ENCODE assay signal across 16 cellular contexts in genomic region chr12:105325117-105325516, GRCh38. TPM values are rescaled to one million over a fixed set of nuclear protein-coding genes. Genes with fewer than 3 reads are reported as not detected.
A peak's percentile ranks its signal among the peaks of the same experiment; 100 is the strongest.
DNase-seq lines count a peak whose midpoint lies in the region; ATAC-seq and TF ChIP-seq lines count a peak whose summit lies in the region.
"Had no signal": no experiment of that assay in that cellular context is flagged by ENCODE, and none has a peak within 500 bp of the region (broad histone marks: within the 10 kb centered on the region; RNA-seq: fewer than 3 reads in every experiment).

No MANE protein-coding gene starts in this region.

- peak overlapping the region; percentile 41; the same call in 1 of the 2 replicates for H3K4me3 ChIP-seq in GM08714 (ENCODE audit: low read length)
- H3K4me3 ChIP-seq in mesenchymal stem cell (ENCODE audit: insufficient read depth in 1 of 2, low read depth in 1 of 2, low read length in 2 of 2): no peak overlapping the region
- no peak overlapping the region for H3K4me3 ChIP-seq in dorsolateral prefrontal cortex
- H3K4me3 ChIP-seq: GM23338 had no signal

- no peak overlapping the region for H2BK5ac ChIP-seq in mesenchymal stem cell (ENCODE audit: low read depth, low read length, poor library complexity, severe bottlenecking)

- H3K9me3 ChIP-seq in mesenchymal stem cell (ENCODE audit: control insufficient read depth, low read length): no peaks in the 10 kb centered on the region

- no peak overlapping the region for H2BK12ac ChIP-seq in mesenchymal stem cell (ENCODE audit: low read length in 2 of 2)

- peaks cover 22% of the 10 kb centered on the region for H3K4me1 ChIP-seq in mesenchymal stem cell (ENCODE audit: control insufficient read depth, insufficient read depth, low read depth, low read length)

- no peak overlapping the region for H2BK120ac ChIP-seq in mesenchymal stem cell (ENCODE audit: low read depth, low read length)

- WGBS in mesenchymal stem cell: 94% methylated on average over 2 of the region's 2 CpGs

- peaks cover 72% of the 10 kb centered on the region for H3K4me1 Mint-ChIP-seq in activated CD4-positive, alpha-beta T cell treated with anti-CD3 and anti-CD28 coated beads, Interleukin-2, amount 10 ng/mL, durations not matched to agents 24 days and 14 days
- H3K4me1 Mint-ChIP-seq in WTC11: peaks cover 3% of the 10 kb centered on the region; the same call in 1 of the 2 replicates

- CTCF ChIA-PET in WTC11 (lab: Charles Lee): no interaction called here

- no peak overlapping the region for H3K4ac ChIP-seq in mesenchymal stem cell (ENCODE audit: low read depth in 1 of 2, low read length in 2 of 2)

- no peak overlapping the region for H3K23ac ChIP-seq in mesenchymal stem cell (ENCODE audit: low read length in 2 of 2)

- H3K4me2 ChIP-seq in mesenchymal stem cell (ENCODE audit: low read length, poor library complexity, severe bottlenecking): no peak overlapping the region
- H3K4me2 ChIP-seq: GM23338 had no signal

- no peak overlapping the region for H4K91ac ChIP-seq in mesenchymal stem cell (ENCODE audit: low read length)

- peaks cover 0 to 2% of the 10 kb centered on the region in 2 experiments for H3K36me3 ChIP-seq in mesenchymal stem cell (ENCODE audit: control insufficient read depth in 1 of 2, insufficient read depth in 2 of 2, low read depth in 1 of 2, low read length in 2 of 2)

- peaks cover 9% of the 10 kb centered on the region for H3K79me1 ChIP-seq in mesenchymal stem cell (replicated peaks; ENCODE audit: low read length, poor library complexity, severe bottlenecking)

- peak overlapping the region; percentile 62 for H3K4me3 Mint-ChIP-seq in activated CD4-positive, alpha-beta T cell treated with anti-CD3 and anti-CD28 coated beads, Interleukin-2, amount 10 ng/mL, durations not matched to agents 24 days and 14 days
- no peak overlapping the region for H3K4me3 Mint-ChIP-seq in WTC11
- H3K4me3 Mint-ChIP-seq: GM23338 had no signal

- peak overlapping the region; percentile 11 for H3K27ac ChIP-seq in mesenchymal stem cell (ENCODE audit: low read length, poor library complexity, severe bottlenecking)
- H3K27ac ChIP-seq in dorsolateral prefrontal cortex: no peak overlapping the region
- H3K27ac ChIP-seq: RWPE1 had no signal

- H4K8ac ChIP-seq in mesenchymal stem cell (ENCODE audit: low read length): no peak overlapping the region

- H2AFZ ChIP-seq in mesenchymal stem cell (ENCODE audit: low read depth, low read length): no peak overlapping the region
- H2AFZ ChIP-seq: GM23338 had no signal

- TF ChIP-seq CTCF in WTC11 (IDR thresholded peaks at IDR 0.05) (no peak), dorsolateral prefrontal cortex (IDR thresholded peaks at IDR 0.05 in 54 of 56, conservative IDR thresholded peaks at IDR 0.05 in 2 of 56; ENCODE audit: low read depth in 1 of 56, partially characterized antibody in 56 of 56) (no peak)

- H2BK15ac ChIP-seq in mesenchymal stem cell (ENCODE audit: low read depth, poor library complexity, severe bottlenecking): no peak overlapping the region

- H3K27me3 ChIP-seq in mesenchymal stem cell (ENCODE audit: control insufficient read depth in 1 of 2, insufficient read depth in 1 of 2, low read length in 2 of 2): no peaks in the 10 kb centered on the region
- no peaks in the 10 kb centered on the region for H3K27me3 ChIP-seq in dorsolateral prefrontal cortex

- no peak for DNase-seq in activated CD4-positive, alpha-beta T cell treated with anti-CD3 and anti-CD28 coated beads, Interleukin-2, amount 10 ng/mL, durations not matched to agents 24 days and 14 days
- DNase-seq in activated CD4-positive, alpha-beta T cell treated with anti-CD3 and anti-CD28 coated beads, Interleukin-2, amount 50 U/mL, for 1 hour: no peak
- DNase-seq in WTC11 (ENCODE audit: low spot score) (no peak), mesenchymal stem cell (no peak), DMS79 (lab: John Stamatoyannopoulos, UW) (no peak), dorsolateral prefrontal cortex (no peak)
- DNase-seq: AML-193; Karpas-422; NCI-H1105 treated with DMSO at 0.1 percent for 48 hours; NCI-H187; NCI-H69; NK-92 treated with Interleukin-12 subunit alpha and Interleukin-12 subunit beta, amount 100 ng/mL, for 24 hours had no signal

- H3K14ac ChIP-seq in mesenchymal stem cell (ENCODE audit: low read length in 2 of 2): no peak overlapping the region

- peaks cover 2% of the 10 kb centered on the region for H3K36me3 Mint-ChIP-seq in activated CD4-positive, alpha-beta T cell treated with anti-CD3 and anti-CD28 coated beads, Interleukin-2, amount 10 ng/mL, durations not matched to agents 24 days and 14 days (ENCODE audit: low read depth)
- H3K36me3 Mint-ChIP-seq in WTC11: no peaks in the 10 kb centered on the region

- peak overlapping the region; percentile 73 for H3K27ac Mint-ChIP-seq in activated CD4-positive, alpha-beta T cell treated with anti-CD3 and anti-CD28 coated beads, Interleukin-2, amount 10 ng/mL, durations not matched to agents 24 days and 14 days
- H3K27ac Mint-ChIP-seq in WTC11: no peak overlapping the region; the same call in 1 of the 2 replicates
- H3K27ac Mint-ChIP-seq: GM23338 had no signal

- H3K9ac ChIP-seq in mesenchymal stem cell (ENCODE audit: low read length): no peak overlapping the region

- POLR2A ChIA-PET in WTC11 (lab: Charles Lee): no interaction called here

- peak overlapping the region; percentile 89 for H2AK5ac ChIP-seq in mesenchymal stem cell (ENCODE audit: low read length, severe bottlenecking)

- ATAC-seq in WTC11: no peak
- ATAC-seq in GM21825 (IDR thresholded peaks at IDR 0.05; ENCODE audit: unreplicated experiment): no peak
- ATAC-seq: GM23338 had no signal

- H3K27me3 Mint-ChIP-seq in activated CD4-positive, alpha-beta T cell treated with anti-CD3 and anti-CD28 coated beads, Interleukin-2, amount 10 ng/mL, durations not matched to agents 24 days and 14 days: no peaks in the 10 kb centered on the region
- peaks cover 35% of the 10 kb centered on the region for H3K27me3 Mint-ChIP-seq in WTC11 (ENCODE audit: low read depth)

- H3K9me3 Mint-ChIP-seq in activated CD4-positive, alpha-beta T cell treated with anti-CD3 and anti-CD28 coated beads, Interleukin-2, amount 10 ng/mL, durations not matched to agents 24 days and 14 days: peaks cover 8% of the 10 kb centered on the region
- no peaks in the 10 kb centered on the region for H3K9me3 Mint-ChIP-seq in WTC11
- H3K9me3 Mint-ChIP-seq: GM23338 had no signal

- intact Hi-C loops in activated CD4-positive, alpha-beta T cell treated with anti-CD3 and anti-CD28 coated beads, Interleukin-2, amount 10 ng/mL, durations not matched to agents 24 days and 14 days (cut with micrococcal nuclease): no loop called here
- intact Hi-C loops in dorsolateral prefrontal cortex (cut with DNase I): no loop called here

- no peak overlapping the region for H3K18ac ChIP-seq in mesenchymal stem cell (ENCODE audit: low read depth in 1 of 2, low read length in 2 of 2)

TF ChIP-seq in WTC11, 78 proteins besides CTCF, POLR2A, EP300 and RAD21:
- TF ChIP-seq NR3C1 (CRISPR knock-in tag; conservative IDR thresholded peaks at IDR 0.05; ENCODE audit: low read depth) (no peak), JUN (CRISPR knock-in tag; IDR thresholded peaks at IDR 0.05) (no peak), IRF2 (CRISPR knock-in tag; IDR thresholded peaks at IDR 0.05; ENCODE audit: borderline replicate concordance, low read depth) (no peak), MXD4 (CRISPR knock-in tag; IDR thresholded peaks at IDR 0.05; ENCODE audit: borderline replicate concordance) (no peak), STAT6 (CRISPR knock-in tag; conservative IDR thresholded peaks at IDR 0.05; ENCODE audit: low read depth) (no peak), USF2 (CRISPR knock-in tag; IDR thresholded peaks at IDR 0.05) (0 out of 2 replicates have a peak, but pooled peaks have one; percentile 16), ETV6 (CRISPR knock-in tag; IDR thresholded peaks at IDR 0.05) (no peak), ZNF396 (CRISPR knock-in tag; IDR thresholded peaks at IDR 0.05; ENCODE audit: borderline replicate concordance) (no peak), HMGA2 (CRISPR knock-in tag; IDR thresholded peaks at IDR 0.05) (no peak)

RNA-seq across cellular contexts. Expression of gene C12orf75, which starts 5.4 kb away (rescaled TPM):
- 91.4 and 96.1 TPM in 2 replicates for total RNA-seq in activated CD4-positive, alpha-beta T cell treated with anti-CD3 and anti-CD28 coated beads, Interleukin-2, amount 10 ng/mL, durations not matched to agents 24 days and 14 days
- 25.5 to 31.2 TPM (median 27.4 TPM) in 3 replicates for total RNA-seq in WTC11 (2021)
- polyA plus RNA-seq in mesenchymal stem cell (2013, experiment 1 of 2): 22.0 TPM
- 21.5 TPM for polyA plus RNA-seq in mesenchymal stem cell (2013, experiment 2 of 2)
- total RNA-seq in dorsolateral prefrontal cortex: 10 to 100 TPM in 36 of 120 experiments, 1 to 10 TPM in 83, under 1 TPM in 1; 0.75 to 20.4 (median 7.7) TPM
